ENCODE assay signal across 28 cellular contexts in the genomic region with DNA sequence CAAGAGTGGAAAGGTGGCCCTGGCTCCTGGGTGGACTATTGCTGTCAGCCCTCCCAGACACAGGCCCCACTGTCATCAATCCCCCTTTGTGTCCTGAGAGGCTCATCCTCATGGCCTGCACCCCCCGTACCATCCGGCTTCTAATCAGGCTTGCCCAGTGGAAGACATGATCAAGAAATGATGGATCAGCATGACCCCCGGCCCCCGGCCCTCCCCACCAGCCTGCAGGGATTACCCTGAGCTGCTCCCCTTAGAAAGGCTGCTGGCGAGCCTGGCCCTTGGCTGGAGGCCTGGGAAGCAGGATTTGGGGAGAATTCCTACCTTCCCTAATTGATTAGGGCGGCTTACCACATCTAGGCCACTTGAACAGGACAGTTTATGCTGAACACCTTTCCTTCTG.
DNase-seq lines count a peak whose midpoint lies in the region; TF ChIP-seq lines count a peak whose summit lies in the region.
"Had no signal": no experiment of that assay in that cellular context is flagged by ENCODE, and none has a peak within 500 bp of the region (broad histone marks: within the 10 kb centered on the region; RNA-seq: fewer than 3 reads in every experiment).

No MANE protein-coding gene starts in this region.

- no peaks in the 10 kb centered on the region for H3K27me3 ChIP-seq in WERI-Rb-1 (ENCODE audit: insufficient read depth, low read depth, severe bottlenecking)
- H3K27me3 ChIP-seq: BE2C; BLaER1; BLaER1 treated with 17β-estradiol and CSF1 and Interleukin-3, amounts not matched to agents 10 nM and 100 nM had no signal

- DNase-seq in WERI-Rb-1, result peak; percentile 81
- DNase-seq in mesenteric fat pad (ENCODE audit: low spot score), result peak; percentile 41
- no peak for DNase-seq in HEK293T (ENCODE audit: extremely low spot score)
- DNase-seq in activated gamma-delta T cell treated with Interleukin-2 at 50 U/mL for 16 hours, result no peak
- DNase-seq: 8988T; ACHN; AML-193; BE2C; C1 segment of cervical spinal cord; Caco-2; Calu3; CD4-positive, alpha-beta memory T cell; CD4-positive, alpha-beta T cell; CD4-positive, CD25-positive, alpha-beta regulatory T cell; CD8-positive, alpha-beta memory T cell; CD8-positive, alpha-beta T cell; COR-L47; DMS 273 treated with DMSO at 0.1 percent for 48 hours; DMS153; DMS53; DMS79; DND-41; EL had no signal

- no peak for TF ChIP-seq CTCF in WERI-Rb-1 (IDR thresholded peaks at IDR 0.05; ENCODE audit: low read depth, low read length)

- no peaks in the 10 kb centered on the region; the same call in 1 of the 2 replicates for H3K36me3 ChIP-seq in WERI-Rb-1
- H3K36me3 ChIP-seq: BLaER1; BLaER1 treated with 17β-estradiol and CSF1 and Interleukin-3, amounts not matched to agents 10 nM and 100 nM had no signal

- H3K4me3 ChIP-seq in WERI-Rb-1 (ENCODE audit: low read depth, low read length), result no peak overlapping the region
- H3K4me3 ChIP-seq: A549; BLaER1; BLaER1 treated with 17β-estradiol and CSF1 and Interleukin-3, amounts not matched to agents 10 nM and 100 nM had no signal

- no peaks in the 10 kb centered on the region for H3K9me3 ChIP-seq in WERI-Rb-1 (ENCODE audit: severe bottlenecking)
- H3K9me3 ChIP-seq: A549, BE2C, BLaER1, Caco-2 had no signal

- POLR2A ChIA-PET in HEK293T (lab: Yijun Ruan, JAX), result no interaction called here

- peak overlapping the region; percentile 28 for H3K27ac ChIP-seq in WERI-Rb-1
- H3K27ac ChIP-seq: 22Rv1; A549; BLaER1; BLaER1 treated with 17β-estradiol and CSF1 and Interleukin-3, amounts not matched to agents 10 nM and 100 nM; C4-2B had no signal

- CTCF ChIA-PET in HEK293T (lab: Yijun Ruan, JAX), result no interaction called here

TF ChIP-seq in HEK293T, 16 proteins besides CTCF, POLR2A, EP300 and RAD21:
- TF ChIP-seq NFRKB (IDR thresholded peaks at IDR 0.05) (no peak), FOXA1 (IDR thresholded peaks at IDR 0.05) (no peak), SP1 (IDR thresholded peaks at IDR 0.05) (no peak), FOXK2 (IDR thresholded peaks at IDR 0.05) (no peak), TARDBP (IDR thresholded peaks at IDR 0.05) (no peak), BHLHE40 (IDR thresholded peaks at IDR 0.05; ENCODE audit: borderline replicate concordance) (no peak), FOXM1 (IDR thresholded peaks at IDR 0.05; ENCODE audit: borderline replicate concordance) (no peak)

Comparison
In these comparisons a context has a peak if more than half of its experiments do, and no peak if none do; other contexts are left out.
1. DNase-seq: peak in WERI-Rb-1 (single experiment) and mesenteric fat pad (single experiment); none in HEK293T (single experiment) and activated gamma-delta T cell treated with Interleukin-2 at 50 U/mL for 16 hours (single experiment).